1 cellular context compared by ENCODE assay signal in the genomic region with DNA sequence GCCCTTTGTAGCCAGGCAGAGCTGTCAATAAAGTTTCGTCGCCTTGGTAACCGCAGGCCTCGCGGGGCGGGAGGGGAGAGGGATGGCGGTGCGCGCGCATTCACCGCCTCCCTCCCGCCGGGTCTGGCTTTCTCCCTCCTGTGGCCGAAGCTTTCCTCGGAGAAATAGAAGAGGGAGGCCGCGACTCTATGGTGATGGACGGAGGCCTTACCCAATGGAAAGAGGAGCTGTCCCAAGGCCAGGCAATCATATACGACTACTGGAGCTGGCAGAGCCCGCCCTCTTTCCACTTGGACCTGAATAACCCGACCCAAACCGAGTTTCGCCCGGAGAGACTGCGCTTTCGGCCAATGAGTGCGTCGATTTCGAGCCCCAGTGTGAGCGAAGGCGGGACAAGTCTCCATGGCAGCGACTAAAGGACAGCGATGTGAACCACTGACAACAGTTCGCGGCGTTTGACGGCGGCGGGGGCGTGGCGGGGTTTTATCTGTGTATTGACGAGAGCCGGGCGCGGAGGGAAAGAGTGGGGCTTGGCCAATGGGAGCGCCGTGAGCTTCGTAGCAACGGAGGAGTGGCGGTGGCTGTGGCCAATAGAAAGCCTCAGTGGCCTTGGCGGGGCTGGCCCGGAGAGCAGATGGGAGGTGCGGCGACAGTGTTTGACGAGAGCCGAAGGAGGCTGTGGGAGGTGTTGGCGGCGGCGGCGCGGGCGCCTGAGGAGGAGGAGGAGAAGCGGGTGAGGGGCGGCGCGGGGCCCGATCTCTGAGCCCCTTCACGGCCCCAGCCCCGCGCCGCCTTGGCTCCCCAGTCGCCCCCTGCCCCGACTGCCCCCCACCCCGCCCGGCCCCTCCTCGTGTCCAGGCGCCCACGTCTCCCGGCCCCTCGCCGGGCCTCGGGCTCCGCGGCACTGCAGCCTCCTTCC.
A peak's percentile ranks its signal among the peaks of the same experiment; 100 is the strongest.
TF ChIP-seq lines count a peak whose summit lies in the region.

TSS of gene KMT5C (plus strand) at position 652 of the 919 bp plus-strand sequence. CDS start 2,061 bp downstream, outside the sequence.

TF ChIP-seq in WTC11, 78 proteins besides CTCF, POLR2A, EP300 and RAD21 (continued from another document and continues in another):
- TF ChIP-seq ZBTB43 (CRISPR knock-in tag; IDR thresholded peaks at IDR 0.05) = no peak
- TF ChIP-seq ETV6 (CRISPR knock-in tag; IDR thresholded peaks at IDR 0.05) = no peak
- no peak for TF ChIP-seq TCF7 (CRISPR knock-in tag; IDR thresholded peaks at IDR 0.05; ENCODE audit: low read depth)
- TF ChIP-seq GRHL2 (CRISPR knock-in tag; IDR thresholded peaks at IDR 0.05; ENCODE audit: insufficient replicate concordance, severe bottlenecking) = no peak
- no peak for TF ChIP-seq JAZF1 (CRISPR knock-in tag; IDR thresholded peaks at IDR 0.05)
- no peak for TF ChIP-seq GABPB1 (CRISPR knock-in tag; IDR thresholded peaks at IDR 0.05)
- TF ChIP-seq, protein P1, sequence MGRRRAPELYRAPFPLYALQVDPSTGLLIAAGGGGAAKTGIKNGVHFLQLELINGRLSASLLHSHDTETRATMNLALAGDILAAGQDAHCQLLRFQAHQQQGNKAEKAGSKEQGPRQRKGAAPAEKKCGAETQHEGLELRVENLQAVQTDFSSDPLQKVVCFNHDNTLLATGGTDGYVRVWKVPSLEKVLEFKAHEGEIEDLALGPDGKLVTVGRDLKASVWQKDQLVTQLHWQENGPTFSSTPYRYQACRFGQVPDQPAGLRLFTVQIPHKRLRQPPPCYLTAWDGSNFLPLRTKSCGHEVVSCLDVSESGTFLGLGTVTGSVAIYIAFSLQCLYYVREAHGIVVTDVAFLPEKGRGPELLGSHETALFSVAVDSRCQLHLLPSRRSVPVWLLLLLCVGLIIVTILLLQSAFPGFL (CRISPR knock-in tag; IDR thresholded peaks at IDR 0.05; ENCODE audit: borderline replicate concordance) = no peak
- no peak for TF ChIP-seq ATF3 (CRISPR knock-in tag; conservative IDR thresholded peaks at IDR 0.05)
- no peak for TF ChIP-seq FOXP1 (CRISPR knock-in tag; IDR thresholded peaks at IDR 0.05; ENCODE audit: borderline replicate concordance)
- TF ChIP-seq CREM (CRISPR knock-in tag; IDR thresholded peaks at IDR 0.05) = peak; percentile 33; the same call in 1 of the 2 replicates
- TF ChIP-seq ZMAT4 (CRISPR knock-in tag; IDR thresholded peaks at IDR 0.05) = no peak
- no peak for TF ChIP-seq RORB (CRISPR knock-in tag; IDR thresholded peaks at IDR 0.05)
- TF ChIP-seq USF2 (CRISPR knock-in tag; IDR thresholded peaks at IDR 0.05) = no peak
- TF ChIP-seq NFE2L1 (CRISPR knock-in tag; IDR thresholded peaks at IDR 0.05) = no peak
- TF ChIP-seq TEAD4 (CRISPR knock-in tag; IDR thresholded peaks at IDR 0.05) = no peak
- no peak for TF ChIP-seq JUN (CRISPR knock-in tag; IDR thresholded peaks at IDR 0.05)
- TF ChIP-seq TP53 (CRISPR knock-in tag; IDR thresholded peaks at IDR 0.05) = no peak
- no peak for TF ChIP-seq IRF2 (CRISPR knock-in tag; IDR thresholded peaks at IDR 0.05; ENCODE audit: borderline replicate concordance, low read depth)
- no peak for TF ChIP-seq PRDM15 (CRISPR knock-in tag; IDR thresholded peaks at IDR 0.05)
- TF ChIP-seq, protein P2, sequence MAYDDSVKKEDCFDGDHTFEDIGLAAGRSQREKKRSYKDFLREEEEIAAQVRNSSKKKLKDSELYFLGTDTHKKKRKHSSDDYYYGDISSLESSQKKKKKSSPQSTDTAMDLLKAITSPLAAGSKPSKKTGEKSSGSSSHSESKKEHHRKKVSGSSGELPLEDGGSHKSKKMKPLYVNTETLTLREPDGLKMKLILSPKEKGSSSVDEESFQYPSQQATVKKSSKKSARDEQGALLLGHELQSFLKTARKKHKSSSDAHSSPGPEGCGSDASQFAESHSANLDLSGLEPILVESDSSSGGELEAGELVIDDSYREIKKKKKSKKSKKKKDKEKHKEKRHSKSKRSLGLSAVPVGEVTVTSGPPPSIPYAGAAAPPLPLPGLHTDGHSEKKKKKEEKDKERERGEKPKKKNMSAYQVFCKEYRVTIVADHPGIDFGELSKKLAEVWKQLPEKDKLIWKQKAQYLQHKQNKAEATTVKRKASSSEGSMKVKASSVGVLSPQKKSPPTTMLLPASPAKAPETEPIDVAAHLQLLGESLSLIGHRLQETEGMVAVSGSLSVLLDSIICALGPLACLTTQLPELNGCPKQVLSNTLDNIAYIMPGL (CRISPR knock-in tag; IDR thresholded peaks at IDR 0.05) = no peak
- no peak for TF ChIP-seq ZNF425 (CRISPR knock-in tag; conservative IDR thresholded peaks at IDR 0.05)
- no peak for TF ChIP-seq ESRRA (CRISPR knock-in tag; IDR thresholded peaks at IDR 0.05; ENCODE audit: borderline replicate concordance)
- TF ChIP-seq RELA (CRISPR knock-in tag; IDR thresholded peaks at IDR 0.05; ENCODE audit: borderline replicate concordance) = no peak
- TF ChIP-seq USF1 (CRISPR knock-in tag; IDR thresholded peaks at IDR 0.05) = 0 out of 2 replicates have a peak, but pooled peaks have one; percentile 18
- TF ChIP-seq CBFB (CRISPR knock-in tag; IDR thresholded peaks at IDR 0.05; ENCODE audit: low read depth) = no peak
- no peak for TF ChIP-seq FOXJ3 (CRISPR knock-in tag; IDR thresholded peaks at IDR 0.05; ENCODE audit: borderline replicate concordance)
- TF ChIP-seq NR3C1 (CRISPR knock-in tag; conservative IDR thresholded peaks at IDR 0.05; ENCODE audit: low read depth) = no peak
- no peak for TF ChIP-seq SMAD3 (CRISPR knock-in tag; IDR thresholded peaks at IDR 0.05; ENCODE audit: borderline replicate concordance)
- no peak for TF ChIP-seq ZNF423 (CRISPR knock-in tag; IDR thresholded peaks at IDR 0.05)
- TF ChIP-seq MXD4 (CRISPR knock-in tag; IDR thresholded peaks at IDR 0.05; ENCODE audit: borderline replicate concordance) = no peak
- TF ChIP-seq NR1H2 (CRISPR knock-in tag; IDR thresholded peaks at IDR 0.05) = no peak
- no peak for TF ChIP-seq KAT7 (CRISPR knock-in tag; IDR thresholded peaks at IDR 0.05; ENCODE audit: borderline replicate concordance)
- TF ChIP-seq MYBL2 (CRISPR knock-in tag; IDR thresholded peaks at IDR 0.05) = no peak
- TF ChIP-seq, protein P3, sequence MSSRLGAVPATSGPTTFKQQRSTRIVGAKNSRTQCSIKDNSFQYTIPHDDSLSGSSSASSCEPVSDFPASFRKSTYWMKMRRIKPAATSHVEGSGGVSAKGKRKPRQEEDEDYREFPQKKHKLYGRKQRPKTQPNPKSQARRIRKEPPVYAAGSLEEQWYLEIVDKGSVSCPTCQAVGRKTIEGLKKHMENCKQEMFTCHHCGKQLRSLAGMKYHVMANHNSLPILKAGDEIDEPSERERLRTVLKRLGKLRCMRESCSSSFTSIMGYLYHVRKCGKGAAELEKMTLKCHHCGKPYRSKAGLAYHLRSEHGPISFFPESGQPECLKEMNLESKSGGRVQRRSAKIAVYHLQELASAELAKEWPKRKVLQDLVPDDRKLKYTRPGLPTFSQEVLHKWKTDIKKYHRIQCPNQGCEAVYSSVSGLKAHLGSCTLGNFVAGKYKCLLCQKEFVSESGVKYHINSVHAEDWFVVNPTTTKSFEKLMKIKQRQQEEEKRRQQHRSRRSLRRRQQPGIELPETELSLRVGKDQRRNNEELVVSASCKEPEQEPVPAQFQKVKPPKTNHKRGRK (CRISPR knock-in tag; IDR thresholded peaks at IDR 0.05; ENCODE audit: borderline replicate concordance) = no peak
- TF ChIP-seq, protein P4, sequence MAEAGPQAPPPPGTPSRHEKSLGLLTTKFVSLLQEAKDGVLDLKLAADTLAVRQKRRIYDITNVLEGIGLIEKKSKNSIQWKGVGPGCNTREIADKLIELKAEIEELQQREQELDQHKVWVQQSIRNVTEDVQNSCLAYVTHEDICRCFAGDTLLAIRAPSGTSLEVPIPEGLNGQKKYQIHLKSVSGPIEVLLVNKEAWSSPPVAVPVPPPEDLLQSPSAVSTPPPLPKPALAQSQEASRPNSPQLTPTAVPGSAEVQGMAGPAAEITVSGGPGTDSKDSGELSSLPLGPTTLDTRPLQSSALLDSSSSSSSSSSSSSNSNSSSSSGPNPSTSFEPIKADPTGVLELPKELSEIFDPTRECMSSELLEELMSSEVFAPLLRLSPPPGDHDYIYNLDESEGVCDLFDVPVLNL (CRISPR knock-in tag; IDR thresholded peaks at IDR 0.05; ENCODE audit: borderline replicate concordance, low read depth) = no peak
- peak; percentile 94 for TF ChIP-seq SP1 (CRISPR knock-in tag; conservative IDR thresholded peaks at IDR 0.05)
- no peak for TF ChIP-seq ZNF138 (CRISPR knock-in tag; conservative IDR thresholded peaks at IDR 0.05)
